Comparison of ENCODE assay signal across 8 cellular contexts in genomic region chr7:117127585-117128168, GRCh38.
DNase-seq lines count a peak whose midpoint lies in the region; ATAC-seq and TF ChIP-seq lines count a peak whose summit lies in the region.

No MANE protein-coding gene starts in this region.

- H3K4me1 Mint-ChIP-seq in activated naive CD4-positive, alpha-beta T cell treated with anti-CD3 and anti-CD28 coated beads for 36 hours (ENCODE audit: low read depth) = no peaks in the 10 kb centered on the region

- TF ChIP-seq CTCF in BE2C (IDR thresholded peaks at IDR 0.05; ENCODE audit: low read depth, low read length) (peak; percentile 73), HL-60 (IDR thresholded peaks at IDR 0.05; ENCODE audit: insufficient read depth, low read length) (peak; percentile 53)

- H3K4me1 ChIP-seq in BE2C = peaks cover 22% of the 10 kb centered on the region

- no peak overlapping the region for H3K4me3 Mint-ChIP-seq in activated naive CD4-positive, alpha-beta T cell treated with anti-CD3 and anti-CD28 coated beads for 36 hours

- H3K9me3 Mint-ChIP-seq in activated naive CD4-positive, alpha-beta T cell treated with anti-CD3 and anti-CD28 coated beads for 36 hours = no peaks in the 10 kb centered on the region

- H3K4me3 ChIP-seq in BE2C (ENCODE audit: low read depth, low read length) = no peak overlapping the region
- no peak overlapping the region for H3K4me3 ChIP-seq in HL-60 (replicated peaks; ENCODE audit: insufficient read depth, low read length)

- H3K27me3 ChIP-seq in BE2C (no peaks in the 10 kb centered on the region), HL-60 (ENCODE audit: insufficient read depth, poor library complexity, severe bottlenecking) (no peaks in the 10 kb centered on the region)

- H3K27me3 Mint-ChIP-seq in activated naive CD4-positive, alpha-beta T cell treated with anti-CD3 and anti-CD28 coated beads for 36 hours (ENCODE audit: low read depth) = no peaks in the 10 kb centered on the region

- DNase-seq in BE2C = peak; percentile 60
- peak in 1 of 2 experiments; percentile 52 for DNase-seq in HL-60 (ENCODE audit: low read depth in 1 of 2, low spot score in 1 of 2)
- peak; percentile 67 for DNase-seq in OCI-M1 (lab: John Stamatoyannopoulos, UW)
- peak; percentile 73 for DNase-seq in activated naive CD4-positive, alpha-beta T cell treated with anti-CD3 and anti-CD28 coated beads for 36 hours
- DNase-seq in left ventricle myocardium superior = no peak
- peak; percentile 8 to 26 (median 18) for DNase-seq in stimulated activated CD4-positive, alpha-beta T cell treated with anti-CD3 and anti-CD28 coated beads, Interleukin-1b, Interleukin-23, amount 100 ng/mL, for 24 hours (ENCODE audit: low read depth in 4 of 4, low spot score in 1 of 4)
- no peak for DNase-seq in iPS-NIHi11 (ENCODE audit: low spot score)

- no peak overlapping the region for H3K27ac ChIP-seq in HL-60 (replicated peaks)

- ATAC-seq in GM18858 (IDR thresholded peaks at IDR 0.05; ENCODE audit: unreplicated experiment) (peak; percentile 41), left ventricle myocardium superior (peak; percentile 55)

- peaks cover 2% of the 10 kb centered on the region for H3K36me3 Mint-ChIP-seq in activated naive CD4-positive, alpha-beta T cell treated with anti-CD3 and anti-CD28 coated beads for 36 hours (ENCODE audit: low read depth)

- peaks cover 5% of the 10 kb centered on the region for H3K36me3 ChIP-seq in BE2C

- intact Hi-C loops in activated naive CD4-positive, alpha-beta T cell treated with anti-CD3 and anti-CD28 coated beads for 36 hours (cut with micrococcal nuclease) = loop anchor here (1.0 to 5.0 kb wide), 3 partner anchors 139 to 300 kb away; no protein-coding TSS in a partner anchor
- intact Hi-C loops in left ventricle myocardium superior (cut with micrococcal nuclease) = no loop called here

- CTCF ChIA-PET in activated naive CD4-positive, alpha-beta T cell treated with anti-CD3 and anti-CD28 coated beads for 36 hours (lab: Charles Lee) = interaction anchor here (0.7 to 15.1 kb wide), 20 partner anchors 8 to 289 kb away, joined by 3 to 307 read pairs (median 4); partner anchors contain the start of gene ST7

- H3K9me3 ChIP-seq in BE2C = no peaks in the 10 kb centered on the region

- no peak overlapping the region for H3K27ac Mint-ChIP-seq in activated naive CD4-positive, alpha-beta T cell treated with anti-CD3 and anti-CD28 coated beads for 36 hours

Comparison
In these comparisons a context has a peak if more than half of its experiments do, and no peak if none do; other contexts are left out.
1. DNase-seq: peak in BE2C (single experiment), OCI-M1 (single experiment), activated naive CD4-positive, alpha-beta T cell treated with anti-CD3 and anti-CD28 coated beads for 36 hours (single experiment) and stimulated activated CD4-positive, alpha-beta T cell treated with anti-CD3 and anti-CD28 coated beads, Interleukin-1b, Interleukin-23, amount 100 ng/mL, for 24 hours (4 of 4); none in left ventricle myocardium superior (single experiment) and iPS-NIHi11 (single experiment).